ENCODE assay signal across 18 cellular contexts in genomic region chr4:180866933-180867643, GRCh38.
DNase-seq lines count a peak whose midpoint lies in the region; ATAC-seq and TF ChIP-seq lines count a peak whose summit lies in the region.
"Had no signal": no experiment of that assay in that cellular context is flagged by ENCODE, and none has a peak within 500 bp of the region (broad histone marks: within the 10 kb centered on the region; RNA-seq: fewer than 3 reads in every experiment).

No MANE protein-coding gene starts in this region.

- no peaks in the 10 kb centered on the region for H3K27me3 ChIP-seq in neuronal stem cell (ENCODE audit: control insufficient read depth in 3 of 3, insufficient read depth in 3 of 3, low read depth in 1 of 3, low read length in 3 of 3)
- no peaks in the 10 kb centered on the region for H3K27me3 ChIP-seq in aorta (ENCODE audit: control insufficient read depth in 1 of 2, insufficient read depth in 2 of 2, low read length in 1 of 2)
- H3K27me3 ChIP-seq in MM.1S (replicated peaks; ENCODE audit: insufficient read depth, low read length), result no peaks in the 10 kb centered on the region

- peak overlapping the region; percentile 75 for H2BK5ac ChIP-seq in neuronal stem cell (ENCODE audit: low read length)

- no peak overlapping the region for H3K23ac ChIP-seq in neuronal stem cell (ENCODE audit: low read depth, low read length, poor library complexity)

- no CpG with 5 or more reads among the region's 16 CpGs for WGBS in neuronal stem cell (ENCODE audit: extremely low coverage in 2 of 2, insufficient read length in 2 of 2, insufficient replicate concordance in 1 of 2), 2 donors
- WGBS in aorta, 2 donors, result 88 to 89% methylated on average over 16 of the region's 16 CpGs

- H3K9me3 ChIP-seq in neuronal stem cell (replicated peaks in 1 of 2; ENCODE audit: control insufficient read depth in 2 of 2, insufficient read depth in 1 of 2, low read depth in 1 of 2, low read length in 2 of 2) (peaks cover 4 to 12% of the 10 kb centered on the region in 2 donors), aorta (ENCODE audit: control insufficient read depth, low read length) (no peaks in the 10 kb centered on the region), MM.1S (replicated peaks; ENCODE audit: insufficient read depth, low read length) (no peaks in the 10 kb centered on the region)
- H3K9me3 ChIP-seq: A549 had no signal

- H2BK120ac ChIP-seq in neuronal stem cell (ENCODE audit: low read depth, low read length), result peak overlapping the region; percentile 87

- H2AFZ ChIP-seq in neuronal stem cell (ENCODE audit: low read length), result no peak overlapping the region
- no peak overlapping the region for H2AFZ ChIP-seq in MM.1S (ENCODE audit: low read length)
- H2AFZ ChIP-seq: GM23248 had no signal

- no peaks in the 10 kb centered on the region for H3K9me2 ChIP-seq in MM.1S (replicated peaks; ENCODE audit: insufficient read depth, low read length)

- no peak overlapping the region for H3K14ac ChIP-seq in neuronal stem cell (ENCODE audit: low read length)

- peaks cover 18% of the 10 kb centered on the region for H3K9me3 Mint-ChIP-seq in natural killer cell treated with Interleukin-12 subunit alpha and Interleukin-12 subunit beta and Interleukin-15 and Interleukin-18, amount 100 ng/mL, for 72 hours
- H3K9me3 Mint-ChIP-seq in natural killer cell, result peaks cover 5 to 7% of the 10 kb centered on the region in 2 donors
- peaks cover 7% of the 10 kb centered on the region for H3K9me3 Mint-ChIP-seq in stimulated activated memory B cell treated with anti-CD40 and anti-IgM and Interleukin-4, amounts not matched to agents 10 μg/mL and 1 μg/mL and 100 μg/mL, for 72 hours
- peaks cover 16% of the 10 kb centered on the region for H3K9me3 Mint-ChIP-seq in activated CD4-positive, alpha-beta memory T cell treated with anti-CD3 and anti-CD28 coated beads for 36 hours

- CTCF ChIA-PET in activated CD4-positive, alpha-beta memory T cell treated with anti-CD3 and anti-CD28 coated beads for 36 hours (lab: Charles Lee), result no interaction called here

- H3K79me1 ChIP-seq in neuronal stem cell (ENCODE audit: low read depth, low read length), result no peaks in the 10 kb centered on the region

- no peaks in the 10 kb centered on the region for H4K20me1 ChIP-seq in MM.1S (ENCODE audit: insufficient read depth, low read length)

- H3K18ac ChIP-seq in neuronal stem cell (ENCODE audit: low read length), result peak overlapping the region; percentile 27

- H3K4me2 ChIP-seq in neuronal stem cell (ENCODE audit: insufficient read depth, low read length, poor library complexity, severe bottlenecking), result no peak overlapping the region
- H3K4me2 ChIP-seq in MM.1S (ENCODE audit: low read depth, low read length), result no peak overlapping the region
- H3K4me2 ChIP-seq: A549 had no signal

- no peaks in the 10 kb centered on the region for H3F3A ChIP-seq in MM.1S (ENCODE audit: insufficient read depth, low read length)

- no peak overlapping the region for H3K9ac ChIP-seq in neuronal stem cell (ENCODE audit: low read depth, low read length, poor library complexity)
- H3K9ac ChIP-seq in MM.1S (ENCODE audit: low read length), result no peak overlapping the region
- H3K9ac ChIP-seq: GM23248 had no signal

- no peak for TF ChIP-seq CTCF in natural killer cell (IDR thresholded peaks at IDR 0.05)
- TF ChIP-seq CTCF in MM.1S (IDR thresholded peaks at IDR 0.05; ENCODE audit: low read length), result no peak

- no peak overlapping the region for H3K4ac ChIP-seq in neuronal stem cell (ENCODE audit: low read length)

- intact Hi-C loops in natural killer cell (cut with micrococcal nuclease) (no loop called here), aorta (cut with DNase I) (no loop called here)
- intact Hi-C loops in activated CD4-positive, alpha-beta memory T cell treated with anti-CD3 and anti-CD28 coated beads for 36 hours (cut with micrococcal nuclease), result no loop called here

- POLR2A ChIA-PET in activated CD4-positive, alpha-beta memory T cell treated with anti-CD3 and anti-CD28 coated beads for 36 hours (lab: Charles Lee), result no interaction called here

- H4K91ac ChIP-seq in neuronal stem cell (ENCODE audit: low read depth, low read length, poor library complexity), result no peak overlapping the region

- H2BK12ac ChIP-seq in neuronal stem cell (ENCODE audit: low read length), result no peak overlapping the region

- H3K79me2 ChIP-seq in MM.1S (ENCODE audit: low read length), result no peaks in the 10 kb centered on the region

- no peak overlapping the region for H3K4me3 Mint-ChIP-seq in natural killer cell treated with Interleukin-12 subunit alpha and Interleukin-12 subunit beta and Interleukin-15 and Interleukin-18, amount 100 ng/mL, for 72 hours
- H3K4me3 Mint-ChIP-seq in natural killer cell, result no peak overlapping the region
- H3K4me3 Mint-ChIP-seq in stimulated activated memory B cell treated with anti-CD40 and anti-IgM and Interleukin-4, amounts not matched to agents 10 μg/mL and 1 μg/mL and 100 μg/mL, for 72 hours, result no peak overlapping the region
- H3K4me3 Mint-ChIP-seq in activated CD4-positive, alpha-beta memory T cell treated with anti-CD3 and anti-CD28 coated beads for 36 hours, result no peak overlapping the region
- H3K4me3 Mint-ChIP-seq: CD14-positive monocyte; CD4-positive, alpha-beta memory T cell had no signal

- no peak overlapping the region for H3K27ac ChIP-seq in neuronal stem cell (replicated peaks; ENCODE audit: low read length)
- H3K27ac ChIP-seq in aorta (ENCODE audit: low read depth in 1 of 2, low read length in 2 of 2), result no peak overlapping the region
- H3K27ac ChIP-seq in MM.1S (ENCODE audit: low read length), result no peak overlapping the region
- H3K27ac ChIP-seq: 22Rv1, A549, GM23248 had no signal

- H3K27ac Mint-ChIP-seq in natural killer cell treated with Interleukin-12 subunit alpha and Interleukin-12 subunit beta and Interleukin-15 and Interleukin-18, amount 100 ng/mL, for 72 hours, result no peak overlapping the region
- H3K27ac Mint-ChIP-seq in natural killer cell, result no peak overlapping the region
- H3K27ac Mint-ChIP-seq in stimulated activated memory B cell treated with anti-CD40 and anti-IgM and Interleukin-4, amounts not matched to agents 10 μg/mL and 1 μg/mL and 100 μg/mL, for 72 hours, result no peak overlapping the region
- no peak overlapping the region for H3K27ac Mint-ChIP-seq in activated CD4-positive, alpha-beta memory T cell treated with anti-CD3 and anti-CD28 coated beads for 36 hours
- H3K27ac Mint-ChIP-seq: CD4-positive, alpha-beta memory T cell had no signal

- peak; percentile 32 to 41 for ATAC-seq in natural killer cell treated with Interleukin-12 subunit alpha and Interleukin-12 subunit beta and Interleukin-15 and Interleukin-18, amount 100 ng/mL, for 72 hours
- ATAC-seq in natural killer cell, result no peak
- peak; percentile 36 for ATAC-seq in stimulated activated memory B cell treated with anti-CD40 and anti-IgM and Interleukin-4, amounts not matched to agents 10 μg/mL and 1 μg/mL and 100 μg/mL, for 72 hours
- peak; percentile 26 for ATAC-seq in aorta (ENCODE audit: low FRiP score)
- ATAC-seq: A549 had no signal

- H4K8ac ChIP-seq in neuronal stem cell (ENCODE audit: low read depth, low read length), result no peak overlapping the region

- peak overlapping the region; percentile 88 for H2AK5ac ChIP-seq in neuronal stem cell (ENCODE audit: low read depth, low read length)

- H2BK15ac ChIP-seq in neuronal stem cell (ENCODE audit: low read length), result no peak overlapping the region

- no peaks in the 10 kb centered on the region for H3K27me3 Mint-ChIP-seq in natural killer cell treated with Interleukin-12 subunit alpha and Interleukin-12 subunit beta and Interleukin-15 and Interleukin-18, amount 100 ng/mL, for 72 hours
- no peaks in the 10 kb centered on the region for H3K27me3 Mint-ChIP-seq in natural killer cell (ENCODE audit: low read depth in 2 of 2)
- H3K27me3 Mint-ChIP-seq in stimulated activated memory B cell treated with anti-CD40 and anti-IgM and Interleukin-4, amounts not matched to agents 10 μg/mL and 1 μg/mL and 100 μg/mL, for 72 hours, result no peaks in the 10 kb centered on the region
- no peaks in the 10 kb centered on the region for H3K27me3 Mint-ChIP-seq in activated CD4-positive, alpha-beta memory T cell treated with anti-CD3 and anti-CD28 coated beads for 36 hours
- H3K27me3 Mint-ChIP-seq: CD4-positive, alpha-beta memory T cell had no signal

- no peaks in the 10 kb centered on the region for H3K36me3 Mint-ChIP-seq in natural killer cell treated with Interleukin-12 subunit alpha and Interleukin-12 subunit beta and Interleukin-15 and Interleukin-18, amount 100 ng/mL, for 72 hours
- H3K36me3 Mint-ChIP-seq in natural killer cell, result no peaks in the 10 kb centered on the region
- H3K36me3 Mint-ChIP-seq in stimulated activated memory B cell treated with anti-CD40 and anti-IgM and Interleukin-4, amounts not matched to agents 10 μg/mL and 1 μg/mL and 100 μg/mL, for 72 hours, result no peaks in the 10 kb centered on the region
- H3K36me3 Mint-ChIP-seq in activated CD4-positive, alpha-beta memory T cell treated with anti-CD3 and anti-CD28 coated beads for 36 hours, result no peaks in the 10 kb centered on the region
- H3K36me3 Mint-ChIP-seq: CD14-positive monocyte; CD4-positive, alpha-beta memory T cell had no signal

- no peaks in the 10 kb centered on the region for H3K4me1 Mint-ChIP-seq in natural killer cell treated with Interleukin-12 subunit alpha and Interleukin-12 subunit beta and Interleukin-15 and Interleukin-18, amount 100 ng/mL, for 72 hours (ENCODE audit: low read depth in 2 of 2)
- no peaks in the 10 kb centered on the region for H3K4me1 Mint-ChIP-seq in natural killer cell
- no peaks in the 10 kb centered on the region for H3K4me1 Mint-ChIP-seq in stimulated activated memory B cell treated with anti-CD40 and anti-IgM and Interleukin-4, amounts not matched to agents 10 μg/mL and 1 μg/mL and 100 μg/mL, for 72 hours
- H3K4me1 Mint-ChIP-seq in activated CD4-positive, alpha-beta memory T cell treated with anti-CD3 and anti-CD28 coated beads for 36 hours (ENCODE audit: low read depth), result no peaks in the 10 kb centered on the region
- H3K4me1 Mint-ChIP-seq: CD14-positive monocyte; CD4-positive, alpha-beta memory T cell had no signal

- H3K36me3 ChIP-seq in neuronal stem cell (replicated peaks in 1 of 2; ENCODE audit: control insufficient read depth in 2 of 2, insufficient read depth in 2 of 2, low read length in 2 of 2) (no peaks in the 10 kb centered on the region), aorta (ENCODE audit: control insufficient read depth in 1 of 2, insufficient read depth in 2 of 2, low read length in 1 of 2) (no peaks in the 10 kb centered on the region), MM.1S (replicated peaks; ENCODE audit: insufficient read depth, low read length) (no peaks in the 10 kb centered on the region)
- H3K36me3 ChIP-seq: HAP-1 had no signal

- H3K4me1 ChIP-seq in neuronal stem cell (ENCODE audit: control insufficient read depth in 2 of 2, insufficient read depth in 1 of 2, low read depth in 1 of 2, low read length in 2 of 2) (peaks cover 0 to 2% of the 10 kb centered on the region in 2 donors), aorta (ENCODE audit: control insufficient read depth in 1 of 2, insufficient read depth in 2 of 2, low read length in 2 of 2) (no peaks in the 10 kb centered on the region), MM.1S (ENCODE audit: low read length) (no peaks in the 10 kb centered on the region)
- H3K4me1 ChIP-seq: A549 had no signal

- peak overlapping the region in 1 of 2 donors; percentile 49 for H3K4me3 ChIP-seq in neuronal stem cell (ENCODE audit: low read length in 2 of 2)
- no peak overlapping the region for H3K4me3 ChIP-seq in aorta (ENCODE audit: low read length in 2 of 2)
- no peak overlapping the region for H3K4me3 ChIP-seq in MM.1S (ENCODE audit: low read length)
- H3K4me3 ChIP-seq: A549, GM23248, HAP-1 had no signal

- DNase-seq in natural killer cell treated with Interleukin-12 subunit alpha and Interleukin-12 subunit beta and Interleukin-15 and Interleukin-18, amount 100 ng/mL, for 72 hours (ENCODE audit: low spot score), result no peak
- DNase-seq in natural killer cell (no peak), neuronal stem cell (ENCODE audit: low spot score) (no peak), aorta (no peak), MM.1S (no peak), HuH-7.5 (ENCODE audit: low spot score) (no peak)
- no peak for DNase-seq in activated CD4-positive, alpha-beta memory T cell treated with anti-CD3 and anti-CD28 coated beads for 36 hours
- DNase-seq: AML-193; CD4-positive, alpha-beta memory T cell; DMS153; DMS79; GDM1; GM23248 had no signal

Comparison
In these comparisons a context has a peak if more than half of its experiments do, and no peak if none do; other contexts are left out.
1. ATAC-seq: peak in natural killer cell treated with Interleukin-12 subunit alpha and Interleukin-12 subunit beta and Interleukin-15 and Interleukin-18, amount 100 ng/mL, for 72 hours (2 of 2), stimulated activated memory B cell treated with anti-CD40 and anti-IgM and Interleukin-4, amounts not matched to agents 10 μg/mL and 1 μg/mL and 100 μg/mL, for 72 hours (single experiment) and aorta (single experiment); none in natural killer cell (0 of 3).